In genomic region chr3:72665103-72665502, GRCh38 we compare ENCODE assay signal across 18 cellular contexts.
"Had no signal": no experiment of that assay in that cellular context is flagged by ENCODE, and none has a peak within 500 bp of the region (broad histone marks: within the 10 kb centered on the region; RNA-seq: fewer than 3 reads in every experiment).

No MANE protein-coding gene starts in this region.

- H3K4me1 Mint-ChIP-seq: naive thymus-derived CD4-positive, alpha-beta T cell had no signal

- FAIRE-seq: endothelial cell of umbilical vein had no signal

- H3K27ac ChIP-seq: foreskin keratinocyte, heart left ventricle, neutrophil, sigmoid colon, stomach, tibial nerve, upper lobe of right lung, vagina had no signal

- H3K36me3 ChIP-seq: heart left ventricle, neutrophil, sigmoid colon, stomach, tibial nerve, upper lobe of right lung, vagina had no signal

- H3K4me1 ChIP-seq: upper lobe of right lung had no signal

- H3K27me3 Mint-ChIP-seq: naive thymus-derived CD4-positive, alpha-beta T cell had no signal

- H3K27ac Mint-ChIP-seq: endodermal cell; naive thymus-derived CD4-positive, alpha-beta T cell; nephron progenitor cell had no signal

- H3K4me3 Mint-ChIP-seq: endodermal cell; naive thymus-derived CD4-positive, alpha-beta T cell; nephron progenitor cell had no signal

- H3K27me3 ChIP-seq: heart left ventricle, neutrophil, sigmoid colon, stomach, tibial nerve, upper lobe of right lung, vagina had no signal

- H3K9me3 ChIP-seq: heart left ventricle, neutrophil, sigmoid colon, stomach, tibial nerve, upper lobe of right lung, vagina had no signal

- DNase-seq: foreskin keratinocyte; heart left ventricle; hippocampal formation; naive thymus-derived CD4-positive, alpha-beta T cell; nephron progenitor cell; posterior cingulate gyrus; sigmoid colon; stimulated activated CD4-positive, alpha-beta T cell treated with anti-CD3 and anti-CD28 coated beads, Interleukin-2, amount 100 ng/mL, for 24 hours; stimulated activated CD4-positive, alpha-beta T cell treated with anti-CD3 and anti-CD28 coated beads, Interleukin-4, amount 100 ng/mL, for 4 hours; stimulated activated naive CD4-positive, alpha-beta T cell; stomach; upper lobe of right lung had no signal

- H3K36me3 Mint-ChIP-seq: naive thymus-derived CD4-positive, alpha-beta T cell had no signal

- H3K4me3 ChIP-seq: heart left ventricle, sigmoid colon, skin epidermis, stomach, tibial nerve, upper lobe of right lung, vagina had no signal

- ATAC-seq: foreskin keratinocyte, heart left ventricle, upper lobe of right lung had no signal

- H3K9me3 Mint-ChIP-seq: endodermal cell; naive thymus-derived CD4-positive, alpha-beta T cell had no signal
